In the genomic region with DNA sequence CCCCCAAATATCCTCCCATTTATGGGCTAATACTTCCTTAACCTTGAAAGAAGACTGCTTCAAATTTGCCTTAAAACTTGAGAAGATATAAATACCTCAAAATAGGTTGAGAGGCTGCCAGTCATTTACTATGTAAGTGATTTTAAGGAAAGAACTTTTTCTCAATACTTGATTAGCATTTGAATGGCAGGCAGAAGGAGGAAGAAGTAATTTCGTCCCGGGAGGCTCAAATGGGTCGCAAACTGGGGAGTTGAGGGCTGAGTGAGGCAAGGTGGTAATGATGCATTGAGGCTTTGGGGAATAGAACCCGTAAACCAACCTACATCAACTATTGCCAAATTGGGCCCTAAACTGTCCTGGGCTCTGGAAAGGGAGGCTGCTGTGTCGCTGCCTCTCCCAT, we compare ENCODE assay signal across 17 cellular contexts.
"Had no signal": no experiment of that assay in that cellular context is flagged by ENCODE, and none has a peak within 500 bp of the region (broad histone marks: within the 10 kb centered on the region; RNA-seq: fewer than 3 reads in every experiment).

No MANE protein-coding gene starts in this region.

- H3K27me3 ChIP-seq: cardiac muscle cell, gastroesophageal sphincter, spleen, tibial artery had no signal

- H3K4me3 Mint-ChIP-seq: activated CD4-positive, alpha-beta memory T cell treated with anti-CD3 and anti-CD28 coated beads for 36 hours; activated naive CD8-positive, alpha-beta T cell treated with anti-CD3 and anti-CD28 coated beads, Interleukin-2, amount 50 U/mL, for 24 hours; activated T-cell treated with anti-CD3 and anti-CD28 coated beads, Interleukin-2, amount 50 U/mL, for 72 hours; stimulated activated naive CD8-positive, alpha-beta T cell treated with anti-CD3 and anti-CD28 coated beads, Interleukin-15, amount 100 ng/mL, for 72 hours had no signal

- H3K9me3 Mint-ChIP-seq: activated CD4-positive, alpha-beta memory T cell treated with anti-CD3 and anti-CD28 coated beads for 36 hours; activated naive CD8-positive, alpha-beta T cell treated with anti-CD3 and anti-CD28 coated beads, Interleukin-2, amount 50 U/mL, for 24 hours; activated T-cell treated with anti-CD3 and anti-CD28 coated beads, Interleukin-2, amount 50 U/mL, for 72 hours; stimulated activated naive CD8-positive, alpha-beta T cell treated with anti-CD3 and anti-CD28 coated beads, Interleukin-15, amount 100 ng/mL, for 72 hours had no signal

- H3K36me3 ChIP-seq: cardiac muscle cell, gastroesophageal sphincter, spleen, tibial artery had no signal

- H3K27me3 Mint-ChIP-seq: activated CD4-positive, alpha-beta memory T cell treated with anti-CD3 and anti-CD28 coated beads for 36 hours; activated naive CD8-positive, alpha-beta T cell treated with anti-CD3 and anti-CD28 coated beads, Interleukin-2, amount 50 U/mL, for 24 hours; stimulated activated naive CD8-positive, alpha-beta T cell treated with anti-CD3 and anti-CD28 coated beads, Interleukin-15, amount 100 ng/mL, for 72 hours had no signal

- H3K4me3 ChIP-seq: cardiac muscle cell, gastroesophageal sphincter, mucosa of descending colon, spleen, tibial artery had no signal

- DNase-seq: activated CD4-positive, alpha-beta memory T cell treated with anti-CD3 and anti-CD28 coated beads for 36 hours; activated CD4-positive, alpha-beta T cell treated with anti-CD3 and anti-CD28 coated beads for 48 hours; activated effector memory CD4-positive, alpha-beta T cell treated with Interleukin-2 at 50 U/mL for 16 hours; activated naive CD4-positive, alpha-beta T cell treated with anti-CD3 and anti-CD28 coated beads, Interleukin-2, amount 50 U/mL, for 16 hours; activated naive CD8-positive, alpha-beta T cell treated with anti-CD3 and anti-CD28 coated beads, Interleukin-2, amount 50 U/mL, for 24 hours; activated T-cell treated with anti-CD3 and anti-CD28 coated beads, Interleukin-2, amount 50 U/mL, for 72 hours; cortex of kidney; left colon; mesenchymal stem cell; mucosa of descending colon; spleen; stimulated activated CD4-positive, alpha-beta T cell treated with anti-CD3 and anti-CD28 coated beads, Interleukin-4, amount 100 ng/mL, for 24 hours; stimulated activated naive CD8-positive, alpha-beta T cell treated with anti-CD3 and anti-CD28 coated beads, Interleukin-15, amount 100 ng/mL, for 72 hours; T-helper 1 cell; tibial artery had no signal

- ATAC-seq: activated naive CD8-positive, alpha-beta T cell treated with anti-CD3 and anti-CD28 coated beads, Interleukin-2, amount 50 U/mL, for 24 hours; activated T-cell treated with anti-CD3 and anti-CD28 coated beads, Interleukin-2, amount 50 U/mL, for 72 hours; gastroesophageal sphincter; left colon; mucosa of descending colon; stimulated activated naive CD8-positive, alpha-beta T cell treated with anti-CD3 and anti-CD28 coated beads, Interleukin-15, amount 100 ng/mL, for 72 hours had no signal

- H3K27ac Mint-ChIP-seq: activated CD4-positive, alpha-beta memory T cell treated with anti-CD3 and anti-CD28 coated beads for 36 hours; activated naive CD8-positive, alpha-beta T cell treated with anti-CD3 and anti-CD28 coated beads, Interleukin-2, amount 50 U/mL, for 24 hours; activated T-cell treated with anti-CD3 and anti-CD28 coated beads, Interleukin-2, amount 50 U/mL, for 72 hours; stimulated activated naive CD8-positive, alpha-beta T cell treated with anti-CD3 and anti-CD28 coated beads, Interleukin-15, amount 100 ng/mL, for 72 hours had no signal

- H3K36me3 Mint-ChIP-seq: activated CD4-positive, alpha-beta memory T cell treated with anti-CD3 and anti-CD28 coated beads for 36 hours had no signal
